8 cellular contexts compared by ENCODE assay signal in the genomic region with DNA sequence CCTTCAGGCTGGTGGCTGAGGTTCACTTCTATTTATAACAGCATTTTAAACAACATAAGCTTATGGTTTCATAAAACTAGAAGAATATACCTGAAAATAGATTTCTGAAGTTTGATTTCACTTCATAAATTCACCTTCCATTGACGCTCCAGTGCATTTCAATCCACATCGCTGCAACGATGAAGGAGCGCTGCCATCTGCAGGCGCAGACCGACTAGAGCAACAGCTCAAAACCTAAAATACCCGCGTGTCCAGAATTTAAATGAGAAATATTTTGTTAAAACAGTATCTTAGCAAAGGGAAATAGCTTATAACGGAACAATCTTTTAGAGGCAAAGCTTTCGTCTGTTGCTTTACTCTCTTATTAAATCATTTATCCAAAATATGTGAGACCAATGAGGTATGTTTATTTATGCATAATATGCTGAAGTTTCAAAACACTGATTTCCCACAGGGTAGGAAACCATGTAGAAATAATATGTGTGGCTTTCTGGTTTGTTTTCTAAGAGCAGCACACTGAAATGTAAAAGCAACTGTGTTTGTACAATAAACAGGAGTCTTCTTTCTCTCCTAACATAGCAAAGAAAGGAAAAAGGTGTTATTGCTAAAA.
DNase-seq lines count a peak whose midpoint lies in the region; ATAC-seq and TF ChIP-seq lines count a peak whose summit lies in the region.

No MANE protein-coding gene starts in this region.

- TF ChIP-seq CTCF in epithelial cell of esophagus (IDR thresholded peaks at IDR 0.05; ENCODE audit: insufficient read depth, low read depth, low read length, missing control alignments) (peak; percentile 86), osteoblast (IDR thresholded peaks at IDR 0.05; ENCODE audit: extremely low read depth, low read depth, low read length) (peak; percentile 85)

- no peak overlapping the region for H3K4me3 ChIP-seq in epithelial cell of esophagus (ENCODE audit: low read length)
- H3K4me3 ChIP-seq in osteoblast (ENCODE audit: insufficient read depth, low read length) = peak overlapping the region; percentile 44

- peak overlapping the region; percentile 53 for H2AFZ ChIP-seq in osteoblast (ENCODE audit: low read length)

- no peaks in the 10 kb centered on the region for H4K20me1 ChIP-seq in osteoblast (ENCODE audit: insufficient read depth, low read length)

- ATAC-seq in HG02885 (IDR thresholded peaks at IDR 0.05; ENCODE audit: poor library complexity, unreplicated experiment) = no peak
- ATAC-seq in HG03159 (IDR thresholded peaks at IDR 0.05; ENCODE audit: unreplicated experiment) = no peak
- no peak for ATAC-seq in GM19035 (IDR thresholded peaks at IDR 0.05; ENCODE audit: unreplicated experiment)

- DNase-seq in EL (peak; percentile 13), NCI-H345 treated with DMSO at 0.1 percent for 48 hours (lab: John Stamatoyannopoulos, UW; ENCODE audit: unreplicated experiment) (peak; percentile 8), epithelial cell of esophagus (ENCODE audit: low read depth) (peak; percentile 59), osteoblast (ENCODE audit: insufficient read length, low spot score, missing footprints) (peak; percentile 42), NCI-H226 (no peak)

- no peaks in the 10 kb centered on the region for H3K27me3 ChIP-seq in osteoblast (ENCODE audit: insufficient read depth, low read length)

- H3K4me1 ChIP-seq in osteoblast (ENCODE audit: insufficient read depth, low read length) = no peaks in the 10 kb centered on the region

- no peaks in the 10 kb centered on the region for H3K9me3 ChIP-seq in osteoblast (ENCODE audit: low read depth, low read length)

- H3K36me3 ChIP-seq in osteoblast (ENCODE audit: insufficient read depth, low read length) = no peaks in the 10 kb centered on the region

- H3K4me2 ChIP-seq in osteoblast (ENCODE audit: insufficient read depth, low read length) = peak overlapping the region; percentile 77

- H3K27ac ChIP-seq in osteoblast (ENCODE audit: low read depth, low read length) = no peak overlapping the region

- H3K79me2 ChIP-seq in osteoblast (ENCODE audit: insufficient read depth, low read length) = no peaks in the 10 kb centered on the region
